In the genomic region with DNA sequence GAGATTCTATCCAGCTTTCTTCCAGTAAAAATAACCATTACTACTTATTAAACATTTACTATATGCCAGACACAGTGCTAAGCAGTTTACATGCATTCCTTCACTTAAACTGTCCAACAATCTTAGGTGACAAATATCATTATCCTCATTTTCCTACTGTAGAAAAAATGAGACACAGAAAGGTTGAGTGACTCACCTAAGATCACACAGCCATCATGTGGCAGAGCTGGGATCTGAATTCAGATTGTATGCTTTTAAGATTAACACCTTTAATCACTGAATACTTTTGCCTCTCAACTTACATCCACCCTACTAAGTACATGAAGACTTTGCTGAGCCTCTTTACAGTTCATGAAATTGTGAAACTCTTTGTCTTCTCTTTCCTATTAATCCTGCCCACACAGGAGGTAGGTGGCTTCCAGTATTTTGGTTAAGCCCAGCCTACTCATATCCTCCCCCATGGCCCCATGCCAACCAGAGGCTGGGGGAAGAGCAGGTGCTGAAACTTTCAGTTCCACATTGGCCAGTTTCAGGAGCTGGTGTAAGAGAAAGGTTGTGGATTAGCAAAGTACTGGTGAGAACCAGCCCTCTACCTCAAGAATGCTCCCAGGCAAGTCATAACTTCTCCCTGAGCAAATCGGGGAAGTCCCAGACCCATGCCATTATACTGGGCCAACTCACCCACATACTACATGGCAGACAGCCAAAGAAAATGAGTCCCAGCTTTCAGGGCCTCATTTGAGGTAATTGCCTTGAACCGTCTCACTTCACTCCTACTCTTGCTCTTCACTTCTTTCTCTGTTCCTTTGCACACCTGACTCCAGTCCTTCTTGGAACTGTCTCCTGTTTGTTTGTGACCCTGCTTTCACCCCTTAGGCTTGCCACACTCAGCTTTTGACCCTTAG, we compare ENCODE assay signal across 8 cellular contexts.
DNase-seq lines count a peak whose midpoint lies in the region; ATAC-seq and TF ChIP-seq lines count a peak whose summit lies in the region.

No MANE protein-coding gene starts in this region.

- DNase-seq in GM23248 (peak; percentile 12), Kasumi-1 (lab: John Stamatoyannopoulos, UW) (peak; percentile 2 to 7), epithelial cell of esophagus (ENCODE audit: low read depth) (peak; percentile 94), omental fat pad (ENCODE audit: low spot score) (no peak), dorsolateral prefrontal cortex (no peak), NCI-H524 treated with DMSO at 0.1 percent for 48 hours (lab: John Stamatoyannopoulos, UW) (no peak), aorta (no peak)

- H3F3A ChIP-seq in GM23248 (ENCODE audit: insufficient read depth) = no peaks in the 10 kb centered on the region

- H3K9me2 ChIP-seq in GM23248 (ENCODE audit: insufficient read depth) = no peaks in the 10 kb centered on the region

- no peaks in the 10 kb centered on the region for H3K79me2 ChIP-seq in GM23248 (ENCODE audit: insufficient read depth)

- H3K9ac ChIP-seq in GM23248 = no peak overlapping the region

- no peaks in the 10 kb centered on the region for H4K20me1 ChIP-seq in GM23248 (ENCODE audit: insufficient read depth)

- H3K4me1 ChIP-seq in GM23248 (ENCODE audit: insufficient read depth) (no peaks in the 10 kb centered on the region), aorta (ENCODE audit: control insufficient read depth in 1 of 2, insufficient read depth in 2 of 2, low read length in 2 of 2) (no peaks in the 10 kb centered on the region)

- H3K27me3 ChIP-seq in GM23248 (replicated peaks; ENCODE audit: insufficient read depth) (no peaks in the 10 kb centered on the region), dorsolateral prefrontal cortex (peaks cover 0 to 95% (median 35%) of the 10 kb centered on the region in 45 donors), aorta (ENCODE audit: control insufficient read depth in 1 of 2, insufficient read depth in 2 of 2, low read length in 1 of 2) (no peaks in the 10 kb centered on the region)

- WGBS in GM23248 (ENCODE audit: low coverage in 1 of 2, low lambda C conversion rate in 2 of 2, missing lambda C conversion rate in 2 of 2), 2 experiments = 0 to 11% methylated on average over 1 to 2 of the region's 2 CpGs
- 1 to 29% methylated on average over 2 of the region's 2 CpGs for WGBS in aorta, 2 donors

- in situ Hi-C loops in GM23248 (cut with MboI) = no loop called here

- ATAC-seq in GM18861 (IDR thresholded peaks at IDR 0.05; ENCODE audit: unreplicated experiment) (peak; percentile 96), omental fat pad (ENCODE audit: low FRiP score) (no peak), aorta (ENCODE audit: low FRiP score) (no peak)

- no peak overlapping the region for H3K4me2 ChIP-seq in GM23248 (ENCODE audit: unreplicated experiment)

- intact Hi-C loops in dorsolateral prefrontal cortex (cut with DNase I) (no loop called here), aorta (cut with DNase I) (no loop called here)

- H3K27ac ChIP-seq in GM23248 (no peak overlapping the region), dorsolateral prefrontal cortex (no peak overlapping the region), aorta (ENCODE audit: low read depth in 1 of 2, low read length in 2 of 2) (no peak overlapping the region)

- H3K9me3 ChIP-seq in GM23248 (ENCODE audit: low read depth) (no peaks in the 10 kb centered on the region), aorta (ENCODE audit: control insufficient read depth, low read length) (no peaks in the 10 kb centered on the region)

- H2AFZ ChIP-seq in GM23248 = no peak overlapping the region

- H3K36me3 ChIP-seq in GM23248 (ENCODE audit: low read depth) (no peaks in the 10 kb centered on the region), aorta (ENCODE audit: control insufficient read depth in 1 of 2, insufficient read depth in 2 of 2, low read length in 1 of 2) (no peaks in the 10 kb centered on the region)

- no peak overlapping the region for H3K4me3 ChIP-seq in GM23248
- H3K4me3 ChIP-seq in epithelial cell of esophagus (ENCODE audit: low read length) = no peak overlapping the region
- no peak overlapping the region for H3K4me3 ChIP-seq in dorsolateral prefrontal cortex
- H3K4me3 ChIP-seq in aorta (ENCODE audit: low read length in 2 of 2) = no peak overlapping the region

- TF ChIP-seq CTCF in epithelial cell of esophagus (IDR thresholded peaks at IDR 0.05; ENCODE audit: insufficient read depth, low read depth, low read length, missing control alignments) = no peak
- TF ChIP-seq CTCF in omental fat pad (IDR thresholded peaks at IDR 0.05) = no peak
- TF ChIP-seq CTCF in dorsolateral prefrontal cortex (IDR thresholded peaks at IDR 0.05 in 54 of 56, conservative IDR thresholded peaks at IDR 0.05 in 2 of 56; ENCODE audit: low read depth in 1 of 56, partially characterized antibody in 56 of 56) = no peak

Comparison
In these comparisons a context has a peak if more than half of its experiments do, and no peak if none do; other contexts are left out.
1. DNase-seq: peak in GM23248 (single experiment), Kasumi-1 (2 of 2) and epithelial cell of esophagus (single experiment); none in omental fat pad (single experiment), dorsolateral prefrontal cortex (0 of 10), NCI-H524 treated with DMSO at 0.1 percent for 48 hours (single experiment) and aorta (0 of 2).